In the genomic region with DNA sequence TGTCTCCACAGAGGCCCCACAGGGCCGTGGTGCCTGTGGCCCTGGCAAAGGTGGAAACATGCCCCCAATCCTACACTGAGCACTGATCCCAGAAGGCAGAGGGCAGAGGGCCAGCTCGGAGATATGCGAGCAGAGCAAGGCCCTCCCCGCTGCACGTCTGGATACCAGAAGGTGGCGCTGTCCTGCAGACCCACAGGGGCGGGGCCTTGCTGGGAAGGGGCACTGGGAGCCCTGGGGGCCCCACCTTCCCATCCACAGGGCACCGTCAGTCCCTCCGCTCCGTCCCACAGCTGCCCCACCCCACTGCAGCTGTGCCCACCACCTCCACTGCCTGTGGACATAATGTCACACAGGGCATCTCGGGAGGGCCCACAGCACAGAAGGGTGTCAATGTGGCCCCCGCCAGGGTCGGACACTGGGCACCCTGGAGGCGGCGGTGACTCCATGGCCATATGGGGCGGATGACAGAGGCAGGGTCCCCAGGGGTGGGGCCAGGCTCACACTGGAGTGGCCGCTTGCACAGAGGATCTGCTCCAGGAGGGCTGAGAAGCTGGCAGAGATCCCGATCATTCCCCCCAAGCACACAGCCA, we compare ENCODE assay signal across 6 cellular contexts. TPM values are rescaled to one million over a fixed set of nuclear protein-coding genes. Genes with fewer than 3 reads are reported as not detected.
DNase-seq lines count a peak whose midpoint lies in the region; ATAC-seq and TF ChIP-seq lines count a peak whose summit lies in the region.

No MANE protein-coding gene starts in this region.

- no peak overlapping the region for H3K27ac ChIP-seq in colonic mucosa
- no peak overlapping the region for H3K27ac ChIP-seq in neuronal stem cell (replicated peaks; ENCODE audit: low read length)

- H2BK5ac ChIP-seq in neuronal stem cell (ENCODE audit: low read length) = peak overlapping the region; percentile 66

- peaks cover 7% of the 10 kb centered on the region for H3K79me1 ChIP-seq in neuronal stem cell (ENCODE audit: low read depth, low read length)

- DNase-seq in GM10266 (ENCODE audit: extremely low spot score) (peak; percentile 75), NCI-H345 treated with DMSO at 0.1 percent for 48 hours (lab: John Stamatoyannopoulos, UW; ENCODE audit: unreplicated experiment) (peak; percentile 20), colonic mucosa (peak; percentile 78), neuronal stem cell (ENCODE audit: low spot score) (no peak), activated gamma-delta T cell treated with Interleukin-2 at 50 U/mL for 16 hours (no peak)

- ATAC-seq in GM19395 (IDR thresholded peaks at IDR 0.05; ENCODE audit: unreplicated experiment) = no peak

- peak overlapping the region; percentile 75 for H3K14ac ChIP-seq in neuronal stem cell (ENCODE audit: low read length)

- peak overlapping the region; percentile 93 for H2BK15ac ChIP-seq in neuronal stem cell (ENCODE audit: low read length)

- H3K18ac ChIP-seq in neuronal stem cell (ENCODE audit: low read length) = peak overlapping the region; percentile 80

- H3K27me3 ChIP-seq in colonic mucosa = no peaks in the 10 kb centered on the region
- H3K27me3 ChIP-seq in neuronal stem cell (ENCODE audit: control insufficient read depth in 3 of 3, insufficient read depth in 3 of 3, low read depth in 1 of 3, low read length in 3 of 3) = peaks cover 0 to 9% (median 9%) of the 10 kb centered on the region in 3 experiments

- intact Hi-C loops in colonic mucosa (cut with DNase I) = no loop called here

- peaks cover 21% of the 10 kb centered on the region for H3K4me1 ChIP-seq in colonic mucosa
- H3K4me1 ChIP-seq in neuronal stem cell (ENCODE audit: control insufficient read depth in 2 of 2, insufficient read depth in 1 of 2, low read depth in 1 of 2, low read length in 2 of 2) = peaks cover 6 to 9% of the 10 kb centered on the region in 2 donors

- peak; percentile 65 for TF ChIP-seq CTCF in GM10266 (IDR thresholded peaks at IDR 0.05; ENCODE audit: control insufficient read depth, insufficient read depth, low read depth, missing control alignments)
- TF ChIP-seq CTCF in colonic mucosa (IDR thresholded peaks at IDR 0.05) = peak; percentile 78

- peak overlapping the region; percentile 91 for H3K23ac ChIP-seq in neuronal stem cell (ENCODE audit: low read depth, low read length, poor library complexity)

- peak overlapping the region; percentile 72 for H2AFZ ChIP-seq in neuronal stem cell (ENCODE audit: low read length)

- H2AK5ac ChIP-seq in neuronal stem cell (ENCODE audit: low read depth, low read length) = peak overlapping the region; percentile 98

- peak overlapping the region; percentile 93 for H3K4ac ChIP-seq in neuronal stem cell (ENCODE audit: low read length)

- no peak overlapping the region for H3K4me2 ChIP-seq in neuronal stem cell (ENCODE audit: insufficient read depth, low read length, poor library complexity, severe bottlenecking)

- WGBS in neuronal stem cell (ENCODE audit: extremely low coverage in 2 of 2, insufficient read length in 2 of 2, insufficient replicate concordance in 1 of 2), 2 donors = no CpG with 5 or more reads among the region's 18 CpGs

- no peak overlapping the region for H4K91ac ChIP-seq in neuronal stem cell (ENCODE audit: low read depth, low read length, poor library complexity)

- H2BK120ac ChIP-seq in neuronal stem cell (ENCODE audit: low read depth, low read length) = peak overlapping the region; percentile 4

- no peaks in the 10 kb centered on the region for H3K36me3 ChIP-seq in colonic mucosa
- no peaks in the 10 kb centered on the region for H3K36me3 ChIP-seq in neuronal stem cell (replicated peaks in 1 of 2; ENCODE audit: control insufficient read depth in 2 of 2, insufficient read depth in 2 of 2, low read length in 2 of 2)

- peak overlapping the region in 1 of 2 donors; percentile 12 for H3K9ac ChIP-seq in colonic mucosa (ENCODE audit: low read depth in 2 of 2, low read length in 2 of 2)
- no peak overlapping the region for H3K9ac ChIP-seq in neuronal stem cell (ENCODE audit: low read depth, low read length, poor library complexity)

- H4K8ac ChIP-seq in neuronal stem cell (ENCODE audit: low read depth, low read length) = peak overlapping the region; percentile 43

- H3K4me3 ChIP-seq in colonic mucosa = no peak overlapping the region
- no peak overlapping the region for H3K4me3 ChIP-seq in neuronal stem cell (ENCODE audit: low read length in 2 of 2)

- H3K9me3 ChIP-seq in colonic mucosa (no peaks in the 10 kb centered on the region), neuronal stem cell (replicated peaks in 1 of 2; ENCODE audit: control insufficient read depth in 2 of 2, insufficient read depth in 1 of 2, low read depth in 1 of 2, low read length in 2 of 2) (no peaks in the 10 kb centered on the region)

- H2BK12ac ChIP-seq in neuronal stem cell (ENCODE audit: low read length) = peak overlapping the region; percentile 73

RNA-seq across cellular contexts. Expression of gene SLC49A3, which starts 4.9 kb away (rescaled TPM):
- total RNA-seq in colonic mucosa = 1 to 10 TPM; 7.1 to 8.4 TPM
- polyA plus RNA-seq in neuronal stem cell (2013, experiment 1 of 2) = 0.81 TPM
- 0.57 TPM for polyA plus RNA-seq in neuronal stem cell (2013, experiment 2 of 2)

RNA-seq across cellular contexts. Expression of gene MYL5, which starts 9.7 kb away (rescaled TPM):
- 10 to 100 TPM; 17.3 to 53.6 TPM for total RNA-seq in colonic mucosa
- 4.1 TPM for polyA plus RNA-seq in neuronal stem cell (2013, experiment 1 of 2)
- polyA plus RNA-seq in neuronal stem cell (2013, experiment 2 of 2) = 3.9 TPM

RNA-seq across cellular contexts. Expression of gene ATP5ME, which starts 10.0 kb away (rescaled TPM):
- total RNA-seq in colonic mucosa = 100 to 1,000 TPM; 416 to 553 TPM
- 966 TPM for polyA plus RNA-seq in neuronal stem cell (2013, experiment 1 of 2)
- 911 TPM for polyA plus RNA-seq in neuronal stem cell (2013, experiment 2 of 2)

RNA-seq across cellular contexts. Expression of gene PCGF3, which starts 21.6 kb away (rescaled TPM):
- total RNA-seq in colonic mucosa = 10 to 100 TPM; 50.8 to 53.2 TPM
- polyA plus RNA-seq in neuronal stem cell (2013, experiment 1 of 2) = 40.8 TPM
- polyA plus RNA-seq in neuronal stem cell (2013, experiment 2 of 2) = 42.5 TPM

RNA-seq across cellular contexts. Expression of gene PDE6B, which starts 58.7 kb away (rescaled TPM):
- total RNA-seq in colonic mucosa = 1 to 10 TPM; 1.2 to 2.3 TPM
- polyA plus RNA-seq in neuronal stem cell (2013, experiment 1 of 2) = 9.5 TPM
- polyA plus RNA-seq in neuronal stem cell (2013, experiment 2 of 2) = 9.3 TPM

Comparison
In these comparisons a context has a peak if more than half of its experiments do, and no peak if none do; other contexts are left out.
1. DNase-seq: peak in GM10266 (single experiment), NCI-H345 treated with DMSO at 0.1 percent for 48 hours (single experiment) and colonic mucosa (single experiment); none in neuronal stem cell (single experiment) and activated gamma-delta T cell treated with Interleukin-2 at 50 U/mL for 16 hours (single experiment).